2 cellular contexts compared by ENCODE assay signal in genomic region chr13:24491853-24492252, GRCh38.
TF ChIP-seq lines count a peak whose summit lies in the region.

No MANE protein-coding gene starts in this region.

TF ChIP-seq in liver, 16 proteins besides CTCF, POLR2A, EP300 and RAD21:
- TF ChIP-seq NR2F2 (IDR thresholded peaks at IDR 0.05) = peak; percentile 88
- no peak for TF ChIP-seq TAF1 (conservative IDR thresholded peaks at IDR 0.05)

TF ChIP-seq in HepG2, 621 proteins besides CTCF, POLR2A, EP300 and RAD21:
- TF ChIP-seq FOXK1 (CRISPR knock-in tag; IDR thresholded peaks at IDR 0.05; ENCODE audit: borderline replicate concordance, low read depth) = no peak
- TF ChIP-seq FOXJ3 (CRISPR knock-in tag; IDR thresholded peaks at IDR 0.05; ENCODE audit: borderline replicate concordance) = no peak
- no peak for TF ChIP-seq ZNF850 (CRISPR knock-in tag; conservative IDR thresholded peaks at IDR 0.05)
- TF ChIP-seq, protein P1, sequence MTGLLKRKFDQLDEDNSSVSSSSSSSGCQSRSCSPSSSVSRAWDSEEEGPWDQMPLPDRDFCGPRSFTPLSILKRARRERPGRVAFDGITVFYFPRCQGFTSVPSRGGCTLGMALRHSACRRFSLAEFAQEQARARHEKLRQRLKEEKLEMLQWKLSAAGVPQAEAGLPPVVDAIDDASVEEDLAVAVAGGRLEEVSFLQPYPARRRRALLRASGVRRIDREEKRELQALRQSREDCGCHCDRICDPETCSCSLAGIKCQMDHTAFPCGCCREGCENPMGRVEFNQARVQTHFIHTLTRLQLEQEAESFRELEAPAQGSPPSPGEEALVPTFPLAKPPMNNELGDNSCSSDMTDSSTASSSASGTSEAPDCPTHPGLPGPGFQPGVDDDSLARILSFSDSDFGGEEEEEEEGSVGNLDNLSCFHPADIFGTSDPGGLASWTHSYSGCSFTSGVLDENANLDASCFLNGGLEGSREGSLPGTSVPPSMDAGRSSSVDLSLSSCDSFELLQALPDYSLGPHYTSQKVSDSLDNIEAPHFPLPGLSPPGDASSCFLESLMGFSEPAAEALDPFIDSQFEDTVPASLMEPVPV (CRISPR knock-in tag; IDR thresholded peaks at IDR 0.05) = no peak
- TF ChIP-seq KDM4B (CRISPR knock-in tag; IDR thresholded peaks at IDR 0.05) = no peak
- TF ChIP-seq ZNF75D (CRISPR knock-in tag; IDR thresholded peaks at IDR 0.05; ENCODE audit: borderline replicate concordance) = no peak
- no peak for TF ChIP-seq ZNF569 (CRISPR knock-in tag; IDR thresholded peaks at IDR 0.05; ENCODE audit: borderline replicate concordance)
- TF ChIP-seq ZNF326 (CRISPR knock-in tag; IDR thresholded peaks at IDR 0.05; ENCODE audit: borderline replicate concordance) = no peak
- TF ChIP-seq ZNF7 (CRISPR knock-in tag; IDR thresholded peaks at IDR 0.05) = no peak
- no peak for TF ChIP-seq MBD4 (IDR thresholded peaks at IDR 0.05; ENCODE audit: borderline replicate concordance, low read length)
- no peak for TF ChIP-seq ZNF605 (CRISPR knock-in tag; IDR thresholded peaks at IDR 0.05)
- no peak for TF ChIP-seq SOX13 (IDR thresholded peaks at IDR 0.05)
- no peak for TF ChIP-seq SOX13 (CRISPR knock-in tag; conservative IDR thresholded peaks at IDR 0.05 in 1 of 2, IDR thresholded peaks at IDR 0.05 in 1 of 2)
- TF ChIP-seq NFYB (CRISPR knock-in tag; IDR thresholded peaks at IDR 0.05) = no peak
- no peak for TF ChIP-seq ATF7-NPFF (CRISPR knock-in tag; IDR thresholded peaks at IDR 0.05; ENCODE audit: low read depth)
- TF ChIP-seq MIER3 (CRISPR knock-in tag; IDR thresholded peaks at IDR 0.05; ENCODE audit: borderline replicate concordance) = no peak
